Comparison of ENCODE assay signal across 2 cellular contexts in the genomic region with DNA sequence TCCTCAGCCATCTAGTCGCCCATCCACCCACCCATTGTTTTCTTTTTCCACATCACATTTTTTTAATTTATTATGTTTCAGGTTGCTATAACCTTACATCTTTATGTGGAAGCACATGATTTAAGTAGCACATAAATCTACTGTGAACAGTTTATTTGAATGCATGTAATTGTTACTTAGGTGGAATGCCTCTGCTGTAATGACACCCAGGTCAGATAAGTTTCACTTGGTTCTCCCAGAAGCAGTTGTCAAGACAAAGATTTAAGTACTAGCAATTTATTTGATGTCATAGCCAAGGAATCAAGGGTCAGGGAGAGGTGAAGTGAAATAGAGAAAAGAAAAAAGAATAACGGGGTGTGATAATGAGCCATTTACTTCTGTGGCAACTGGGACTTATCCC.
TF ChIP-seq lines count a peak whose summit lies in the region.

No MANE protein-coding gene starts in this region.

TF ChIP-seq in HEK293, 187 proteins besides CTCF, POLR2A, EP300 and RAD21 (continued from another document):
- TF ChIP-seq, protein P1, sequence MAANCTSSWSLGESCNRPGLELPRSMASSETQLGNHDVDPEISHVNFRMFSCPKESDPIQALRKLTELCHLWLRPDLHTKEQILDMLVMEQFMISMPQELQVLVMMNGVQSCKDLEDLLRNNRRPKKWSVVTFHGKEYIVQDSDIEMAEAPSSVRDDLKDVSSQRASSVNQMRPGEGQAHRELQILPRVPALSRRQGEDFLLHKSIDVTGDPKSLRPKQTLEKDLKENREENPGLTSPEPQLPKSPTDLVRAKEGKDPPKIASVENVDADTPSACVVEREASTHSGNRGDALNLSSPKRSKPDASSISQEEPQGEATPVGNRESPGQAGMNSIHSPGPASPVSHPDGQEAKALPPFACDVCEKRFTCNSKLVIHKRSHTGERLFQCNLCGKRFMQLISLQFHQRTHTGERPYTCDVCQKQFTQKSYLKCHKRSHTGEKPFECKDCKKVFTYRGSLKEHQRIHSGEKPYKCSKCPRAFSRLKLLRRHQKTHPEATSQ (tag by site-specific recombination; IDR thresholded peaks at IDR 0.05) = no peak
- TF ChIP-seq ZNF843 (tag by site-specific recombination; IDR thresholded peaks at IDR 0.05) = peak; percentile 42; the same call in 1 of the 2 replicates

TF ChIP-seq in K562, 482 proteins besides CTCF, POLR2A, EP300 and RAD21 (continued from another document):
- TF ChIP-seq, protein P2, sequence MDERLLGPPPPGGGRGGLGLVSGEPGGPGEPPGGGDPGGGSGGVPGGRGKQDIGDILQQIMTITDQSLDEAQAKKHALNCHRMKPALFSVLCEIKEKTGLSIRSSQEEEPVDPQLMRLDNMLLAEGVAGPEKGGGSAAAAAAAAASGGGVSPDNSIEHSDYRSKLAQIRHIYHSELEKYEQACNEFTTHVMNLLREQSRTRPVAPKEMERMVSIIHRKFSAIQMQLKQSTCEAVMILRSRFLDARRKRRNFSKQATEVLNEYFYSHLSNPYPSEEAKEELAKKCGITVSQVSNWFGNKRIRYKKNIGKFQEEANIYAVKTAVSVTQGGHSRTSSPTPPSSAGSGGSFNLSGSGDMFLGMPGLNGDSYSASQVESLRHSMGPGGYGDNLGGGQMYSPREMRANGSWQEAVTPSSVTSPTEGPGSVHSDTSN (CRISPR knock-in tag; IDR thresholded peaks at IDR 0.05; ENCODE audit: low read depth) = no peak
- TF ChIP-seq, protein P2 (tag; conservative IDR thresholded peaks at IDR 0.05; ENCODE audit: low read depth) = peak; percentile 45
- TF ChIP-seq SMAD1 (IDR thresholded peaks at IDR 0.05; ENCODE audit: low read depth, low read length, partially characterized antibody) (no peak), PHB (CRISPR knock-in tag; IDR thresholded peaks at IDR 0.05) (no peak), NEUROD1 (IDR thresholded peaks at IDR 0.05; ENCODE audit: borderline replicate concordance, low read depth, low read length, partially characterized antibody) (no peak), PPARD (CRISPR knock-in tag; IDR thresholded peaks at IDR 0.05) (no peak)
